Comparison of ENCODE assay signal across 23 cellular contexts in the genomic region with DNA sequence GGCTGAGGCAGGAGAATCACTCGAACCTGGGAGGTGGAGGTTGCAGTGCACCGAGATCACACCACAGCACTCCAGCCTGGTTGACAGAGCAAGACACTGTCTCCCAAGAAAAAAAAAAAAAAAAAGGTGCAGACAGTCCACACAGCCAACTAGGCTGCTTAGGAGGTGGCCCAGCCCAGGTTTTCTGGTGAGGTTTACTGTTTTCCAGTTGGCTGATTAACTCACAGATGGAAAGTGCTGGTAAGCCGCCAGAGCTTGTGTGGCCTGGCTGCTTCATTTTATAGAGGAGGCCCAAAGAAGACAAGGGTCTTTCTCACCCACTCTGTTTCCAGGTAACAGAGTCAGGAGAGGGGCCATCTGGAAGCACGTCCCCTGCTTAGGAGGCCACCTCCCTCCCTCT. TPM values are rescaled to one million over a fixed set of nuclear protein-coding genes. Genes with fewer than 3 reads are reported as not detected.
DNase-seq lines count a peak whose midpoint lies in the region; ATAC-seq and TF ChIP-seq lines count a peak whose summit lies in the region.
"Had no signal": no experiment of that assay in that cellular context is flagged by ENCODE, and none has a peak within 500 bp of the region (broad histone marks: within the 10 kb centered on the region; RNA-seq: fewer than 3 reads in every experiment).

No MANE protein-coding gene starts in this region.

- no peaks in the 10 kb centered on the region for H3K27me3 ChIP-seq in right cardiac atrium (ENCODE audit: control insufficient read depth, insufficient read depth)

- 96% methylated on average over 4 of the region's 4 CpGs for WGBS in right cardiac atrium

- CTCF ChIA-PET in RWPE1 (lab: Yijun Ruan, JAX) = interaction anchor here (0.7 kb wide), 2 partner anchors 18 to 165 kb away, joined by 3 to 4 read pairs; no protein-coding TSS in a partner anchor

- H3K9me3 ChIP-seq in right cardiac atrium (ENCODE audit: control insufficient read depth, low read length) = no peaks in the 10 kb centered on the region
- H3K9me3 ChIP-seq in T-helper 17 cell (ENCODE audit: control insufficient read depth, low read length, poor library complexity, severe bottlenecking) = no peaks in the 10 kb centered on the region

- peaks cover 2% of the 10 kb centered on the region for H3K4me1 ChIP-seq in right cardiac atrium (ENCODE audit: control insufficient read depth, insufficient read depth, low read length)

- no peaks in the 10 kb centered on the region for H3K27me3 Mint-ChIP-seq in T-helper 17 cell
- H3K27me3 Mint-ChIP-seq: CD8-positive, alpha-beta memory T cell; IgD-negative memory B cell had no signal

- DNase-seq in right cardiac atrium (peak in 2 of 3 donors; percentile 12 to 22), cardiac septum (ENCODE audit: low spot score) (no peak), RWPE1 (ENCODE audit: low spot score) (no peak), kidney tubule cell (ENCODE audit: low spot score) (peak; percentile 23), OCI-M2 (lab: John Stamatoyannopoulos, UW; ENCODE audit: unreplicated experiment) (no peak), DMS153 (lab: John Stamatoyannopoulos, UW) (no peak), T-helper 17 cell (no peak), islet precursor cell (no peak)
- DNase-seq: 8988T; Calu3; CD8-positive, alpha-beta memory T cell; H7; HFFc6; Karpas-422; MV-4-11; NCI-H187 treated with DMSO at 0.1 percent for 48 hours; NCI-H2107; NCI-H226; NCI-H510A treated with DMSO at 0.1 percent for 48 hours; OCI-M1; Right ventricle myocardium superior had no signal

- H3K27ac Mint-ChIP-seq in T-helper 17 cell = no peak overlapping the region
- H3K27ac Mint-ChIP-seq: HFFc6, IgD-negative memory B cell had no signal

- intact Hi-C loops in right cardiac atrium (cut with DNase I) (no loop called here), cardiac septum (cut with DNase I) (no loop called here)

- no peak for ATAC-seq in right cardiac atrium
- ATAC-seq in T-helper 17 cell = no peak

- TF ChIP-seq CTCF in RWPE1 (conservative IDR thresholded peaks at IDR 0.05; ENCODE audit: low read depth) = no peak

- H3K4me3 ChIP-seq in right cardiac atrium (ENCODE audit: low read length) = no peak overlapping the region

- H3K4me3 Mint-ChIP-seq in T-helper 17 cell = no peak overlapping the region
- H3K4me3 Mint-ChIP-seq: CD8-positive, alpha-beta memory T cell; HFFc6; IgD-negative memory B cell had no signal

- POLR2A ChIA-PET in RWPE1 (lab: Yijun Ruan, JAX; ENCODE audit: low non-redundant PET) = no interaction called here

- H3K27ac ChIP-seq in right cardiac atrium (ENCODE audit: low read length) (no peak overlapping the region), RWPE1 (peak overlapping the region; percentile 16)
- H3K27ac ChIP-seq: C4-2B had no signal

- H3K4me1 Mint-ChIP-seq in T-helper 17 cell = peaks cover 17% of the 10 kb centered on the region

- peaks cover 3% of the 10 kb centered on the region for H3K36me3 Mint-ChIP-seq in T-helper 17 cell (ENCODE audit: low read depth)

RNA-seq across cellular contexts. Expression of a gene that starts 6.2 kb away (rescaled TPM):
- total RNA-seq in right cardiac atrium = 10 to 100 TPM; 31.8 to 42.4 (median 35.9) TPM
- 36.2 TPM for polyA plus RNA-seq in right cardiac atrium
- total RNA-seq in cardiac septum = 33.6 TPM
- total RNA-seq in T-helper 17 cell = 100 to 1,000 TPM; 136 to 140 TPM

RNA-seq across cellular contexts. Expression of a gene that starts 29.9 kb away (rescaled TPM):
- 100 to 1,000 TPM in 1 of 4 donors, 10 to 100 TPM in 3; 59.8 to 122 (median 62.7) TPM for total RNA-seq in right cardiac atrium
- polyA plus RNA-seq in right cardiac atrium = 47.4 TPM
- total RNA-seq in cardiac septum = 39.7 TPM
- total RNA-seq in T-helper 17 cell = 10 to 100 TPM; 48.7 to 51.0 TPM

Comparison
In these comparisons a context has a peak if more than half of its experiments do, and no peak if none do; other contexts are left out.
1. DNase-seq: peak in right cardiac atrium (2 of 3) and kidney tubule cell (single experiment); none in cardiac septum (single experiment), RWPE1 (single experiment), OCI-M2 (single experiment), DMS153 (single experiment), T-helper 17 cell (0 of 3) and islet precursor cell (single experiment).